Comparison of ENCODE assay signal across 8 cellular contexts in genomic region chr13:46796515-46797467, GRCh38. TPM values are rescaled to one million over a fixed set of nuclear protein-coding genes. Genes with fewer than 3 reads are reported as not detected.
DNase-seq lines count a peak whose midpoint lies in the region; ATAC-seq and TF ChIP-seq lines count a peak whose summit lies in the region.

ESD (minus strand) TSS chr13:46797161; CDS start chr13:46791413, 5,748 bp downstream.

- H3K9me3 ChIP-seq in IMR-90 (ENCODE audit: control insufficient read depth, insufficient read depth, low read length) (no peaks in the 10 kb centered on the region), PC-3 (ENCODE audit: low read length) (no peaks in the 10 kb centered on the region), esophagus (ENCODE audit: control insufficient read depth in 2 of 2, insufficient read depth in 1 of 2, low read depth in 1 of 2, low read length in 1 of 2) (no peaks in the 10 kb centered on the region), muscle layer of colon (ENCODE audit: low read length) (no peaks in the 10 kb centered on the region)

- ATAC-seq in GM21528 (IDR thresholded peaks at IDR 0.05; ENCODE audit: low FRiP score, unreplicated experiment) (peak; percentile 91), IMR-90 (ENCODE audit: low read depth) (peak; percentile 98), PC-3 (peak; percentile 90)

- CTCF ChIA-PET in IMR-90 (lab: Yijun Ruan, JAX): interaction anchor here (0.6 kb wide), 2 partner anchors 555 to 1176 kb away, joined by 3 read pairs; no protein-coding TSS in a partner anchor
- CTCF ChIA-PET in PC-3 (lab: Charles Lee): no interaction called here

- peak within 1 kb of the TSS; percentile 93 for H3K4ac ChIP-seq in IMR-90 (ENCODE audit: low read depth, low read length)

- TF ChIP-seq RAD21 in IMR-90 (IDR thresholded peaks at IDR 0.05; ENCODE audit: low read length): no peak

- H2AK5ac ChIP-seq in IMR-90 (ENCODE audit: low read depth, low read length): peak within 1 kb of the TSS; percentile 89

- TF ChIP-seq POLR2A in IMR-90 (IDR thresholded peaks at IDR 0.05; ENCODE audit: low read depth, low read length): 0 out of 2 replicates have a peak, but pooled peaks have one; percentile 36

- no peaks in the 10 kb centered on the region for H3F3A ChIP-seq in PC-3 (ENCODE audit: low read length, unreplicated experiment)

- peak within 1 kb of the TSS; percentile 38; the same call in 2 of the 3 replicates for H2BK15ac ChIP-seq in IMR-90 (ENCODE audit: low read depth, low read length)

- H3K4me2 ChIP-seq in IMR-90 (ENCODE audit: low read depth, low read length) (peak within 1 kb of the TSS; percentile 91), PC-3 (ENCODE audit: low read length) (peak within 1 kb of the TSS; percentile 90)

- peaks cover 37% of the 10 kb centered on the region for H3K79me2 ChIP-seq in PC-3 (ENCODE audit: low read length)

- H3K14ac ChIP-seq in IMR-90 (replicated peaks; ENCODE audit: low read depth, low read length): peak within 1 kb of the TSS; percentile 97

- peak within 1 kb of the TSS; percentile 90 for H2BK5ac ChIP-seq in IMR-90 (ENCODE audit: low read depth, low read length, poor library complexity, severe bottlenecking)

- peak within 1 kb of the TSS; percentile 89 for H2BK120ac ChIP-seq in IMR-90 (ENCODE audit: low read depth, low read length)

- dilution Hi-C loops in IMR-90 (cut with HindIII; ENCODE audit: low sequenced_read_pairs, unreplicated experiment): no loop called here

- peak within 1 kb of the TSS; percentile 94 for H3K9ac ChIP-seq in IMR-90 (ENCODE audit: low read depth, low read length)
- H3K9ac ChIP-seq in PC-3 (ENCODE audit: low read length): peak within 1 kb of the TSS; percentile 94
- peak within 1 kb of the TSS; percentile 92 for H3K9ac ChIP-seq in muscle layer of colon (ENCODE audit: low read length)

- H3K9me2 ChIP-seq in PC-3 (replicated peaks; ENCODE audit: low read length): no peaks in the 10 kb centered on the region

- intact Hi-C loops in IMR-90 (cut with micrococcal nuclease): loop anchor here (1.0 kb wide), 1 partner anchor 242 kb away; no protein-coding TSS in a partner anchor
- intact Hi-C loops in PC-3 (cut with micrococcal nuclease): no loop called here

- TF ChIP-seq CTCF in IMR-90 (conservative IDR thresholded peaks at IDR 0.05; ENCODE audit: low read depth, low read length) (no peak), PC-3 (conservative IDR thresholded peaks at IDR 0.05; ENCODE audit: low read depth, low read length) (no peak)

- H3K56ac ChIP-seq in IMR-90 (ENCODE audit: extremely low read depth, insufficient read depth, low read length): peak within 1 kb of the TSS; percentile 92

- no TSS peak for BruUV-seq in IMR-90 (replicated peaks; lab: Mats Ljungman, UMichigan)
- TSS peak; percentile 73 for BruUV-seq in PC-3 (replicated peaks; lab: Mats Ljungman, UMichigan)

- peak within 1 kb of the TSS; percentile 1; the same call in 1 of the 2 replicates for H2BK20ac ChIP-seq in IMR-90 (ENCODE audit: low read depth, low read length)

- H4K20me1 ChIP-seq in IMR-90 (ENCODE audit: insufficient read depth, low read length): no peaks in the 10 kb centered on the region; the same call in 1 of the 2 replicates
- H4K20me1 ChIP-seq in PC-3 (ENCODE audit: low read length): no peaks in the 10 kb centered on the region

- H4K91ac ChIP-seq in IMR-90 (ENCODE audit: insufficient read depth, low read depth, low read length): peak within 1 kb of the TSS; percentile 96

- H3K4me1 ChIP-seq in IMR-90 (ENCODE audit: control insufficient read depth, insufficient read depth, low read length) (peaks cover 5% of the 10 kb centered on the region), PC-3 (ENCODE audit: insufficient read depth, low read length) (peaks cover 22% of the 10 kb centered on the region), esophagus (ENCODE audit: control insufficient read depth in 2 of 2, insufficient read depth in 2 of 2, low read length in 1 of 2) (peaks cover 0 to 2% of the 10 kb centered on the region in 2 donors), muscle layer of colon (ENCODE audit: insufficient read depth, low read length) (peaks cover 37% of the 10 kb centered on the region)

- no peaks in the 10 kb centered on the region for H3K27me3 ChIP-seq in IMR-90 (ENCODE audit: control insufficient read depth, insufficient read depth, low read length)
- H3K27me3 ChIP-seq in PC-3 (ENCODE audit: low read length): no peaks in the 10 kb centered on the region
- H3K27me3 ChIP-seq in esophagus (ENCODE audit: control insufficient read depth in 1 of 2, insufficient read depth in 2 of 2, low read length in 2 of 2): no peaks in the 10 kb centered on the region
- H3K27me3 ChIP-seq in muscle layer of colon (ENCODE audit: control insufficient read depth in 1 of 2, insufficient read depth in 2 of 2, low read length in 2 of 2): no peaks in the 10 kb centered on the region

- H3K36me3 ChIP-seq in IMR-90 (ENCODE audit: control insufficient read depth, insufficient read depth, low read length) (peaks cover 1% of the 10 kb centered on the region; the same call in 1 of the 2 replicates), PC-3 (ENCODE audit: low read depth, low read length) (peaks cover 5% of the 10 kb centered on the region; the same call in 1 of the 2 replicates), esophagus (ENCODE audit: control insufficient read depth in 2 of 2, insufficient read depth in 2 of 2, low read length in 1 of 2) (no peaks in the 10 kb centered on the region), muscle layer of colon (ENCODE audit: insufficient read depth, low read length) (no peaks in the 10 kb centered on the region)

- in situ Hi-C loops in IMR-90 (cut with MboI; ENCODE audit: low sequenced_read_pairs): no loop called here

- peak within 1 kb of the TSS; percentile 78 for H3K18ac ChIP-seq in IMR-90 (ENCODE audit: low read depth, low read length)

- peak within 1 kb of the TSS; percentile 99 for H2AFZ ChIP-seq in IMR-90 (replicated peaks; ENCODE audit: low read length, poor library complexity)
- H2AFZ ChIP-seq in PC-3 (ENCODE audit: low read length): peak within 1 kb of the TSS; percentile 95

- peak within 1 kb of the TSS; percentile 84 for H3K4me3 ChIP-seq in IMR-90 (ENCODE audit: insufficient read depth, low read depth, low read length)
- peak within 1 kb of the TSS; percentile 78 for H3K4me3 ChIP-seq in PC-3 (ENCODE audit: low read length)
- H3K4me3 ChIP-seq in esophagus (ENCODE audit: low read depth in 1 of 2, low read length in 2 of 2): peak within 1 kb of the TSS; percentile 73 to 82
- peak within 1 kb of the TSS; percentile 63 to 84 for H3K4me3 ChIP-seq in muscle layer of colon (ENCODE audit: low read depth in 1 of 2, low read length in 2 of 2)

- 4% methylated on average over 16 of the region's 76 CpGs; no CpG with 5 or more reads in 1 of the 2 experiments for WGBS in IMR-90 (ENCODE audit: extremely low coverage in 2 of 2, insufficient read length in 1 of 2), 2 experiments
- WGBS in esophagus, 2 donors: 0 to 1% methylated on average over 72 to 76 of the region's 76 CpGs

- DNase-seq in DMS 273 treated with DMSO at 0.1 percent for 48 hours (lab: John Stamatoyannopoulos, UW) (peak; percentile 68), IMR-90 (peak; percentile 87), PC-3 (peak; percentile 81)
- DNase-seq in activated T-cell treated with anti-CD3 and anti-CD28 coated beads, Interleukin-2, amount 50 U/mL, for 1 hour: peak; percentile 90
- DNase-seq in stimulated activated CD8-positive, alpha-beta memory T cell treated with anti-CD3 and anti-CD28 coated beads, Interleukin-7, amount 100 ng/mL, for 24 hours (ENCODE audit: low read depth): peak; percentile 91

- H3K79me1 ChIP-seq in IMR-90 (ENCODE audit: low read depth in 1 of 2, low read length in 2 of 2): peaks cover 28 to 30% of the 10 kb centered on the region in 2 experiments

- H4K8ac ChIP-seq in IMR-90 (ENCODE audit: low read depth in 2 of 2, low read length in 2 of 2): peak within 1 kb of the TSS; percentile 91 to 99

- peak within 1 kb of the TSS; percentile 84 for H4K5ac ChIP-seq in IMR-90 (ENCODE audit: low read depth, low read length)

- peak within 1 kb of the TSS; percentile 95 for H3K23ac ChIP-seq in IMR-90 (ENCODE audit: low read depth, low read length)

- peak within 1 kb of the TSS; percentile 92 for H2AK9ac ChIP-seq in IMR-90 (replicated peaks; ENCODE audit: low read depth, low read length, poor library complexity)

- POLR2A ChIA-PET in IMR-90 (lab: Charles Lee; ENCODE audit: unreplicated experiment): interaction anchor here (0.6 kb wide), 1 partner anchor 12 kb away, joined by 3 read pairs; no protein-coding TSS in a partner anchor
- POLR2A ChIA-PET in PC-3 (lab: Charles Lee; ENCODE audit: unreplicated experiment): no interaction called here

- H3K27ac ChIP-seq in IMR-90 (ENCODE audit: insufficient read depth, low read length) (peak within 1 kb of the TSS; percentile 94), PC-3 (ENCODE audit: low read length) (peak within 1 kb of the TSS; percentile 68), esophagus (ENCODE audit: low read depth in 2 of 2, low read length in 1 of 2) (peak within 1 kb of the TSS; percentile 83 to 92), muscle layer of colon (ENCODE audit: low read depth, low read length) (peak within 1 kb of the TSS; percentile 75)

- peaks cover 5% of the 10 kb centered on the region; the same call in 1 of the 2 replicates for H3K9me1 ChIP-seq in IMR-90 (ENCODE audit: insufficient read depth, low read length)

TF ChIP-seq in IMR-90, 13 proteins besides CTCF, POLR2A, EP300 and RAD21 (continues in another document):
- TF ChIP-seq, protein P1, sequence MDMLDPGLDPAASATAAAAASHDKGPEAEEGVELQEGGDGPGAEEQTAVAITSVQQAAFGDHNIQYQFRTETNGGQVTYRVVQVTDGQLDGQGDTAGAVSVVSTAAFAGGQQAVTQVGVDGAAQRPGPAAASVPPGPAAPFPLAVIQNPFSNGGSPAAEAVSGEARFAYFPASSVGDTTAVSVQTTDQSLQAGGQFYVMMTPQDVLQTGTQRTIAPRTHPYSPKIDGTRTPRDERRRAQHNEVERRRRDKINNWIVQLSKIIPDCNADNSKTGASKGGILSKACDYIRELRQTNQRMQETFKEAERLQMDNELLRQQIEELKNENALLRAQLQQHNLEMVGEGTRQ (IDR thresholded peaks at IDR 0.05; ENCODE audit: low read depth, low read length): peak; percentile 88
- no peak for TF ChIP-seq NFE2L2 (IDR thresholded peaks at IDR 0.05; ENCODE audit: low read depth, low read length)
- peak; percentile 46 for TF ChIP-seq RCOR1 (IDR thresholded peaks at IDR 0.05; ENCODE audit: insufficient replicate concordance, low read length)
- TF ChIP-seq CEBPB (IDR thresholded peaks at IDR 0.05; ENCODE audit: low read depth, low read length): no peak

RNA-seq across cellular contexts. Expression of gene ESD, which starts in this region (rescaled TPM):
- 108 and 135 TPM in 2 replicates for total RNA-seq in IMR-90 (2012; rRNA removed)
- 80.9 and 90.4 TPM in 2 replicates for polyA plus RNA-seq in IMR-90 (2012; rRNA removed)
- polyA plus RNA-seq in IMR-90 (2012; cell fraction: cytosol; rRNA removed): 23.2 and 34.5 TPM in 2 replicates
- 5.5 and 56.5 TPM in 2 replicates for polyA plus RNA-seq in IMR-90 (2012; cell fraction: nucleus; rRNA removed; ENCODE audit: low replicate concordance)
- total RNA-seq in PC-3 (2014; rRNA removed): 62.1 and 73.2 TPM in 2 replicates
- polyA plus RNA-seq in esophagus: 10 to 100 TPM; 35.8 to 87.7 TPM

Comparison
In these comparisons a context has a peak if more than half of its experiments do, and no peak if none do; other contexts are left out.
1. Peak in every context shown above with its lines: DNase-seq, ATAC-seq, H3K4me3 ChIP-seq and H3K27ac ChIP-seq.